26 cellular contexts compared by ENCODE assay signal in the genomic region with DNA sequence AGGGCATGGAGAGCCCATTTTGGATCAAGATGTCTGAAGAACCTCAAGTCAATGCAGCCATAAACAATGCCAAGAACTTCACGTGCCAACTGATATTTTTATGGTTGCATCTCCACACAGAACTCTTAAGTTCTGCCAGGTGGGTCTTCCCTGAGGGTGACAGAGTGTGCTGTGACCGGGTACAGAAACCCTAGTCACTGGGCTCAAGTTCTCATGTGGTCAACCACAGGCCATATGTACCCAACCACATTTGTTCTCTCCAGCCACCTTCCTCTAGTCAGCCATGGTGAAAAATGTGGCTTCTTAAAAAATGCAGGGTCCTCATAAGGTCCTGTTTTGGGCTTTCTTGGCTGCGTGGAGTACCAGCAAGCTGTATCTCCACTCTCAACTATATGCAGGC. TPM values are rescaled to one million over a fixed set of nuclear protein-coding genes. Genes with fewer than 3 reads are reported as not detected.
DNase-seq lines count a peak whose midpoint lies in the region; ATAC-seq and TF ChIP-seq lines count a peak whose summit lies in the region.
"Had no signal": no experiment of that assay in that cellular context is flagged by ENCODE, and none has a peak within 500 bp of the region (broad histone marks: within the 10 kb centered on the region; RNA-seq: fewer than 3 reads in every experiment).

No MANE protein-coding gene starts in this region.

- intact Hi-C loops in activated CD8-positive, alpha-beta T cell treated with anti-CD3 and anti-CD28 coated beads for 36 hours (cut with micrococcal nuclease), result no loop called here
- intact Hi-C loops in thyroid gland (cut with DNase I), result no loop called here

- no peak overlapping the region for H3K27ac Mint-ChIP-seq in activated CD8-positive, alpha-beta T cell treated with anti-CD3 and anti-CD28 coated beads for 36 hours
- H3K27ac Mint-ChIP-seq in activated CD8-positive, alpha-beta T cell treated with anti-CD3 and anti-CD28 coated beads, Interleukin-2, amount 10 ng/mL, durations not matched to agents 7 days and 5 days, result no peak overlapping the region
- no peak overlapping the region for H3K27ac Mint-ChIP-seq in natural killer cell treated with Interleukin-12 subunit alpha and Interleukin-12 subunit beta and Interleukin-15 and Interleukin-18, amount 100 ng/mL, for 72 hours
- H3K27ac Mint-ChIP-seq: IgD-negative memory B cell, type B pancreatic cell, WTC11 had no signal

- no peaks in the 10 kb centered on the region for H3K27me3 Mint-ChIP-seq in activated CD8-positive, alpha-beta T cell treated with anti-CD3 and anti-CD28 coated beads for 36 hours
- no peaks in the 10 kb centered on the region for H3K27me3 Mint-ChIP-seq in activated CD8-positive, alpha-beta T cell treated with anti-CD3 and anti-CD28 coated beads, Interleukin-2, amount 10 ng/mL, durations not matched to agents 7 days and 5 days (ENCODE audit: low read depth)
- peaks cover 17 to 26% of the 10 kb centered on the region in 2 donors for H3K27me3 Mint-ChIP-seq in natural killer cell treated with Interleukin-12 subunit alpha and Interleukin-12 subunit beta and Interleukin-15 and Interleukin-18, amount 100 ng/mL, for 72 hours
- H3K27me3 Mint-ChIP-seq: IgD-negative memory B cell, type B pancreatic cell had no signal

- peaks cover 28 to 47% of the 10 kb centered on the region in 2 donors for H3K4me1 ChIP-seq in thyroid gland

- H3K9me3 Mint-ChIP-seq in activated CD8-positive, alpha-beta T cell treated with anti-CD3 and anti-CD28 coated beads for 36 hours, result peaks cover 7% of the 10 kb centered on the region
- H3K9me3 Mint-ChIP-seq in activated CD8-positive, alpha-beta T cell treated with anti-CD3 and anti-CD28 coated beads, Interleukin-2, amount 10 ng/mL, durations not matched to agents 7 days and 5 days (ENCODE audit: insufficient read depth), result no peaks in the 10 kb centered on the region
- H3K9me3 Mint-ChIP-seq in natural killer cell treated with Interleukin-12 subunit alpha and Interleukin-12 subunit beta and Interleukin-15 and Interleukin-18, amount 100 ng/mL, for 72 hours, result no peaks in the 10 kb centered on the region

- no peaks in the 10 kb centered on the region for H3K36me3 Mint-ChIP-seq in activated CD8-positive, alpha-beta T cell treated with anti-CD3 and anti-CD28 coated beads for 36 hours (ENCODE audit: low read depth)
- H3K36me3 Mint-ChIP-seq in activated CD8-positive, alpha-beta T cell treated with anti-CD3 and anti-CD28 coated beads, Interleukin-2, amount 10 ng/mL, durations not matched to agents 7 days and 5 days (ENCODE audit: low read depth), result no peaks in the 10 kb centered on the region
- peaks cover 4% of the 10 kb centered on the region for H3K36me3 Mint-ChIP-seq in natural killer cell treated with Interleukin-12 subunit alpha and Interleukin-12 subunit beta and Interleukin-15 and Interleukin-18, amount 100 ng/mL, for 72 hours
- H3K36me3 Mint-ChIP-seq: IgD-negative memory B cell, type B pancreatic cell, WTC11 had no signal

- no peaks in the 10 kb centered on the region for H3K27me3 ChIP-seq in thyroid gland
- H3K27me3 ChIP-seq: sigmoid colon had no signal

- H3K4me3 Mint-ChIP-seq in activated CD8-positive, alpha-beta T cell treated with anti-CD3 and anti-CD28 coated beads for 36 hours, result no peak overlapping the region
- no peak overlapping the region for H3K4me3 Mint-ChIP-seq in activated CD8-positive, alpha-beta T cell treated with anti-CD3 and anti-CD28 coated beads, Interleukin-2, amount 10 ng/mL, durations not matched to agents 7 days and 5 days
- H3K4me3 Mint-ChIP-seq in natural killer cell treated with Interleukin-12 subunit alpha and Interleukin-12 subunit beta and Interleukin-15 and Interleukin-18, amount 100 ng/mL, for 72 hours, result no peak overlapping the region
- H3K4me3 Mint-ChIP-seq: IgD-negative memory B cell, type B pancreatic cell, WTC11 had no signal

- no peaks in the 10 kb centered on the region for H3K9me3 ChIP-seq in thyroid gland
- H3K9me3 ChIP-seq: sigmoid colon had no signal

- H3K27ac ChIP-seq in thyroid gland, result peak overlapping the region in 2 of 3 donors; percentile 26 to 73
- H3K27ac ChIP-seq: dorsolateral prefrontal cortex, epithelial cell of prostate, PC-9, sigmoid colon had no signal

- CTCF ChIA-PET in activated CD8-positive, alpha-beta T cell treated with anti-CD3 and anti-CD28 coated beads for 36 hours (lab: Charles Lee), result interaction anchor here (0.8 to 1.1 kb wide), 2 partner anchors 12 to 65 kb away, joined by 3 read pairs; no protein-coding TSS in a partner anchor
- CTCF ChIA-PET in activated CD8-positive, alpha-beta T cell treated with anti-CD3 and anti-CD28 coated beads, Interleukin-2, amount 10 ng/mL, durations not matched to agents 7 days and 5 days (lab: Charles Lee), result no interaction called here

- TF ChIP-seq POLR2A in thyroid gland (IDR thresholded peaks at IDR 0.05), result no peak

- ATAC-seq in activated CD8-positive, alpha-beta T cell treated with anti-CD3 and anti-CD28 coated beads for 36 hours, result no peak
- no peak for ATAC-seq in activated CD8-positive, alpha-beta T cell treated with anti-CD3 and anti-CD28 coated beads, Interleukin-2, amount 10 ng/mL, durations not matched to agents 7 days and 5 days
- ATAC-seq in natural killer cell treated with Interleukin-12 subunit alpha and Interleukin-12 subunit beta and Interleukin-15 and Interleukin-18, amount 100 ng/mL, for 72 hours, result peak; percentile 44 to 66
- ATAC-seq: WTC11 had no signal

- WGBS in thyroid gland, 2 donors, result 86 to 94% methylated on average over 3 of the region's 3 CpGs

- H3K36me3 ChIP-seq in thyroid gland, result no peaks in the 10 kb centered on the region
- H3K36me3 ChIP-seq: sigmoid colon had no signal

- no peak for TF ChIP-seq CTCF in activated CD8-positive, alpha-beta T cell treated with anti-CD3 and anti-CD28 coated beads for 36 hours (IDR thresholded peaks at IDR 0.05)
- TF ChIP-seq CTCF in thyroid gland (IDR thresholded peaks at IDR 0.05), result no peak

- peak; percentile 4 for DNase-seq in activated CD8-positive, alpha-beta T cell treated with anti-CD3 and anti-CD28 coated beads for 36 hours
- DNase-seq in activated CD8-positive, alpha-beta T cell treated with anti-CD3 and anti-CD28 coated beads, Interleukin-2, amount 10 ng/mL, durations not matched to agents 7 days and 5 days, result no peak
- DNase-seq in MV-4-11 (lab: John Stamatoyannopoulos, UW) (peak; percentile 59), thyroid gland (no peak), cortex of kidney (lab: John Stamatoyannopoulos, UW) (no peak), GDM1 (lab: John Stamatoyannopoulos, UW) (no peak), cerebellar nuclear complex (lab: John Stamatoyannopoulos, UW) (no peak)
- no peak for DNase-seq in natural killer cell treated with Interleukin-12 subunit alpha and Interleukin-12 subunit beta and Interleukin-15 and Interleukin-18, amount 100 ng/mL, for 72 hours (ENCODE audit: low spot score)
- DNase-seq: activated CD4-positive, alpha-beta T cell treated with anti-CD3 and anti-CD28 coated beads, Interleukin-2, amount 50 U/mL, for 48 hours; activated naive CD4-positive, alpha-beta T cell treated with Interleukin-2 at 50 U/mL for 16 hours; amygdala; Calu3; dorsolateral prefrontal cortex; foreskin fibroblast; hippocampal formation; NCI-H1930; PC-9; sigmoid colon; stimulated activated naive CD4-positive, alpha-beta T cell treated with Interleukin-2 at 50 U/mL for 16 hours had no signal

- POLR2A ChIA-PET in activated CD8-positive, alpha-beta T cell treated with anti-CD3 and anti-CD28 coated beads for 36 hours (lab: Charles Lee), result no interaction called here
- POLR2A ChIA-PET in activated CD8-positive, alpha-beta T cell treated with anti-CD3 and anti-CD28 coated beads, Interleukin-2, amount 10 ng/mL, durations not matched to agents 7 days and 5 days (lab: Charles Lee), result no interaction called here

- H3K4me1 Mint-ChIP-seq in activated CD8-positive, alpha-beta T cell treated with anti-CD3 and anti-CD28 coated beads for 36 hours (ENCODE audit: low read depth), result peaks cover 9% of the 10 kb centered on the region
- peaks cover 15% of the 10 kb centered on the region for H3K4me1 Mint-ChIP-seq in activated CD8-positive, alpha-beta T cell treated with anti-CD3 and anti-CD28 coated beads, Interleukin-2, amount 10 ng/mL, durations not matched to agents 7 days and 5 days (ENCODE audit: low read depth)
- peaks cover 0 to 13% of the 10 kb centered on the region in 2 donors for H3K4me1 Mint-ChIP-seq in natural killer cell treated with Interleukin-12 subunit alpha and Interleukin-12 subunit beta and Interleukin-15 and Interleukin-18, amount 100 ng/mL, for 72 hours (ENCODE audit: low read depth in 2 of 2)

- H3K4me3 ChIP-seq in thyroid gland (replicated peaks in 1 of 3), result no peak overlapping the region
- H3K4me3 ChIP-seq: dorsolateral prefrontal cortex, PC-9, sigmoid colon had no signal

RNA-seq across cellular contexts. Expression of gene CLIC5, which starts 48.9 kb away (rescaled TPM):
- 1 to 10 TPM; 1.1 TPM for total RNA-seq in activated CD8-positive, alpha-beta T cell treated with anti-CD3 and anti-CD28 coated beads for 36 hours
- 1 to 10 TPM; 1.8 to 2.2 TPM for total RNA-seq in activated CD8-positive, alpha-beta T cell treated with anti-CD3 and anti-CD28 coated beads, Interleukin-2, amount 10 ng/mL, durations not matched to agents 7 days and 5 days
- total RNA-seq in natural killer cell treated with Interleukin-12 subunit alpha and Interleukin-12 subunit beta and Interleukin-15 and Interleukin-18, amount 100 ng/mL, for 72 hours, result 1 to 10 TPM in 1 of 2 donors, under 1 TPM in 1; 0.38 to 3.8 TPM
- total RNA-seq in thyroid gland, result 10 to 100 TPM; 10.5 to 15.5 (median 11.7) TPM
- total RNA-seq: A172, lung microvascular endothelial cell, osteoblast had no signal

Comparison
In these comparisons a context has a peak if more than half of its experiments do, and no peak if none do; other contexts are left out.
1. DNase-seq: peak in activated CD8-positive, alpha-beta T cell treated with anti-CD3 and anti-CD28 coated beads for 36 hours (single experiment) and MV-4-11 (single experiment); none in activated CD8-positive, alpha-beta T cell treated with anti-CD3 and anti-CD28 coated beads, Interleukin-2, amount 10 ng/mL, durations not matched to agents 7 days and 5 days (single experiment), natural killer cell treated with Interleukin-12 subunit alpha and Interleukin-12 subunit beta and Interleukin-15 and Interleukin-18, amount 100 ng/mL, for 72 hours (single experiment), thyroid gland (0 of 2), cortex of kidney (single experiment), GDM1 (single experiment) and cerebellar nuclear complex (0 of 2).
2. ATAC-seq: peak in natural killer cell treated with Interleukin-12 subunit alpha and Interleukin-12 subunit beta and Interleukin-15 and Interleukin-18, amount 100 ng/mL, for 72 hours (2 of 2); none in activated CD8-positive, alpha-beta T cell treated with anti-CD3 and anti-CD28 coated beads for 36 hours (single experiment) and activated CD8-positive, alpha-beta T cell treated with anti-CD3 and anti-CD28 coated beads, Interleukin-2, amount 10 ng/mL, durations not matched to agents 7 days and 5 days (single experiment).